ENCODE assay signal across 36 cellular contexts in the genomic region with DNA sequence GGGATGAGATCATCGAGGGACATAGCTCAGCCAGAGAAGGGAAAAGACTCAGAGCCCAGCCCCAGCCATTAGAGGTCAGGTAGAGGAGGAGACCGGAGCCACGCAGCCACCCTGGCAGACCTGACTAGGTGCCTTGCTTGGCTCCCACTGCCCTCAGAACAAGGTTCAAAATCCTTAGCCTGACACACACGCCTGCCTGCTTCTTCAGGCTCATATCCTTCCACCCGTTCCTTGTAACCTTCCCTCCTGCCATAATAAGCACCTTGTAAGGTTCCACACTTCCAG. TPM values are rescaled to one million over a fixed set of nuclear protein-coding genes. Genes with fewer than 3 reads are reported as not detected.
"Had no signal": no experiment of that assay in that cellular context is flagged by ENCODE, and none has a peak within 500 bp of the region (broad histone marks: within the 10 kb centered on the region; RNA-seq: fewer than 3 reads in every experiment).

No MANE protein-coding gene starts in this region.

- H2AFZ ChIP-seq: parathyroid adenoma had no signal

- H3K9ac ChIP-seq: parathyroid adenoma had no signal

- H3K79me2 ChIP-seq: parathyroid adenoma had no signal

- H3K27me3 ChIP-seq: adrenal gland, cardiac muscle cell had no signal

- ATAC-seq: body of pancreas, left lung, right cardiac atrium had no signal

- FAIRE-seq: endothelial cell of umbilical vein, TTC549 had no signal

- H3K36me3 ChIP-seq: adrenal gland, cardiac muscle cell, heart right ventricle, left lung, suprapubic skin, tibial nerve had no signal

- H3K4me3 ChIP-seq: adrenal gland, body of pancreas, cardiac muscle cell, heart right ventricle, left lung, skin epidermis, suprapubic skin, tibial nerve had no signal

- H3K9me3 ChIP-seq: adrenal gland, body of pancreas, left lung, suprapubic skin had no signal

- DNase-seq: activated CD4-positive, alpha-beta T cell treated with anti-CD3 and anti-CD28 coated beads for 4 hours; activated CD4-positive, alpha-beta T cell treated with anti-CD3 and anti-CD28 coated beads, Interleukin-2, amount 50 U/mL, for 4 hours; activated CD8-positive, alpha-beta memory T cell treated with anti-CD3 and anti-CD28 coated beads for 24 hours; activated effector memory CD4-positive, alpha-beta T cell treated with anti-CD3 and anti-CD28 coated beads, Interleukin-2, amount 50 U/mL, for 16 hours; activated naive CD4-positive, alpha-beta T cell treated with anti-CD3 and anti-CD28 coated beads for 36 hours; activated naive CD8-positive, alpha-beta T cell treated with anti-CD3 and anti-CD28 coated beads for 36 hours; activated T-cell treated with anti-CD3 and anti-CD28 coated beads, Interleukin-2, amount 50 U/mL, for 1 hour; adrenal gland; aorta; body of pancreas; cerebellar nuclear complex; cortex of kidney; heart right ventricle; kidney glomerular epithelial cell; left lung; naive B cell; nucleus accumbens; right cardiac atrium; stimulated activated CD4-positive, alpha-beta T cell treated with anti-CD3 and anti-CD28 coated beads, Interleukin-4, amount 100 ng/mL, for 4 hours; stimulated activated CD8-positive, alpha-beta memory T cell treated with anti-CD3 and anti-CD28 coated beads, Interleukin-4, amount 100 ng/mL, for 48 hours; stimulated activated naive CD4-positive, alpha-beta T cell; SW 1271; T-helper 9 cell had no signal

- H3K27ac ChIP-seq: adrenal gland, body of pancreas, cardiac muscle cell, heart right ventricle, left lung, parathyroid adenoma, skin epidermis, suprapubic skin, tibial nerve, VCaP had no signal

- H3K4me1 ChIP-seq: adrenal gland, body of pancreas, left lung, suprapubic skin had no signal

RNA-seq across cellular contexts. Expression of gene ATP2B2, which starts 31.0 kb away (rescaled TPM):
- total RNA-seq: activated naive CD4-positive, alpha-beta T cell treated with anti-CD3 and anti-CD28 coated beads for 36 hours; activated naive CD8-positive, alpha-beta T cell treated with anti-CD3 and anti-CD28 coated beads for 36 hours; activated T-helper 1 cell treated with anti-CD3 and anti-CD28 coated beads, Interleukin-12 subunit alpha, Interleukin-12 subunit beta, Interleukin-2, Interleukin-4 antibody, amounts not matched to agents 30 ng/mL and 10 ng/mL and 1 ng/mL, durations not matched to agents 14 hours and 24 hours and 36 hours; endothelial cell of umbilical vein; fibroblast of lung; fibroblast of villous mesenchyme; lung microvascular endothelial cell; mesothelial cell of epicardium had no signal
- polyA plus RNA-seq: aorta, endothelial cell of umbilical vein, fibroblast of lung had no signal
